ENCODE assay signal across 1 cellular context in the genomic region with DNA sequence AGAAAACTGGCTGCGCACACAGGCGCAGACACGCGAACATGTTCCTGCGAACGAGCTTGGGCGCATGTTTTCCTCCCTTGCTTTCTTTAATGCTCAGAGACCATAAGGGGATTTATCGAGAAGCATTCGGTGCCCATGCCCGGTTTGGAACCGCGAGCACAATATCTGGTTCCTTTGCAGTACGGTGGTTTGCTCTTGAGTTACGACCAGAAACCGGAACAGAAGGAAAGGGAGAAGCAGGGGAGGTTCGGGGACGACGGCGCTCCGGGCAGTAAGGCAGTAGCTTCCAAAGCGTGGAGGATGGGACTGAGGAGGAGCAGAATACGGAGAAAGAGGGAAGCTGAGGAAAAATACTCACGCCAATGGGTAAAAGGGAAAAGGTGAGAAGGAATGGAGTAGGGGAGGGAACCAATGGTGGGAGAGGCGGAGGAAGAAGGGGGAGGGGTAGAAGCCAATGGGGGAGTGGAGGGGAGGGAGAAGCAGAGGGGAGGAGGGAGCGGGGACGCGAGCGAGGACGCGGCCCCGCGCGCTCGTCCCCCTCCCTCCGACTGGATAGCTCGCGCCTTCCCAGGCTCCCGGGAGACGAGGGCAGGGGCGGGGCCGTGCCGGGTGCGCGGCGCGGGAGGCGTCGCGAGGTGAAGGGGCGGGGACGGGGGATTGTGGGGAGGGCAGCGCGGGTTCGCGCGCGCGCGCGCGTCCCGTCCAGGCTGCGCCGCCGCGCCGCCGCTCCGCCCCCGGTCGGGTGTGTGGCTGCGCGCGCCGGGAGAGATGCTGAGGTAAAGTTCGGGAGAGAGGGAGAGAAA.
TF ChIP-seq lines count a peak whose summit lies in the region.

No MANE protein-coding gene starts in this region.

TF ChIP-seq in HepG2, 621 proteins besides CTCF, POLR2A, EP300 and RAD21 (continued from another document and continues in another):
- TF ChIP-seq IRF2 (CRISPR knock-in tag; IDR thresholded peaks at IDR 0.05) (peak; percentile 3; the same call in 1 of the 2 replicates), ZNF577 (CRISPR knock-in tag; IDR thresholded peaks at IDR 0.05; ENCODE audit: borderline replicate concordance, low read depth) (0 out of 2 replicates have a peak, but pooled peaks have one; percentile 71), ZSCAN9 (CRISPR knock-in tag; IDR thresholded peaks at IDR 0.05; ENCODE audit: borderline replicate concordance) (no peak; the same call in none of the 2 replicates), ZNF549 (CRISPR knock-in tag; IDR thresholded peaks at IDR 0.05) (no peak), ZNF724P (CRISPR knock-in tag; IDR thresholded peaks at IDR 0.05; ENCODE audit: borderline replicate concordance) (no peak), ZNF564 (CRISPR knock-in tag; IDR thresholded peaks at IDR 0.05) (peak; percentile 81; the same call in 1 of the 2 replicates), ZNF572 (CRISPR knock-in tag; IDR thresholded peaks at IDR 0.05) (0 out of 2 replicates have a peak, but pooled peaks have one; percentile 79), RFXANK (CRISPR knock-in tag; IDR thresholded peaks at IDR 0.05) (no peak), ZBTB1 (CRISPR knock-in tag; IDR thresholded peaks at IDR 0.05; ENCODE audit: borderline replicate concordance) (no peak; the same call in 1 of the 2 replicates), SYNCRIP (IDR thresholded peaks at IDR 0.05; ENCODE audit: insufficient read depth, low read depth, low read length) (no peak), ZNF232 (CRISPR knock-in tag; IDR thresholded peaks at IDR 0.05; ENCODE audit: borderline replicate concordance) (no peak), SETDB1 (CRISPR knock-in tag; IDR thresholded peaks at IDR 0.05; ENCODE audit: borderline replicate concordance) (no peak), ZNF292 (CRISPR knock-in tag; IDR thresholded peaks at IDR 0.05; ENCODE audit: borderline replicate concordance, low read depth) (peak; percentile 95), AKAP8 (CRISPR knock-in tag; IDR thresholded peaks at IDR 0.05) (no peak), ZNF878 (CRISPR knock-in tag; IDR thresholded peaks at IDR 0.05) (no peak), RFXAP (CRISPR knock-in tag; IDR thresholded peaks at IDR 0.05; ENCODE audit: borderline replicate concordance) (no peak; the same call in none of the 2 replicates), SUZ12 (IDR thresholded peaks at IDR 0.05; ENCODE audit: low read depth, low read length) (no peak), FOXO1 (CRISPR knock-in tag; IDR thresholded peaks at IDR 0.05) (no peak; the same call in 1 of the 2 replicates), RXRA (CRISPR knock-in tag; IDR thresholded peaks at IDR 0.05) (peak; percentile 49), ZSCAN29 (CRISPR knock-in tag; conservative IDR thresholded peaks at IDR 0.05) (peak; percentile 90; the same call in 1 of the 2 replicates), ZNF547 (CRISPR knock-in tag; IDR thresholded peaks at IDR 0.05) (peak; percentile 95), KAT2B (IDR thresholded peaks at IDR 0.05; ENCODE audit: borderline replicate concordance, low read depth, low read length) (no peak), SMAD3 (CRISPR knock-in tag; IDR thresholded peaks at IDR 0.05) (0 out of 2 replicates have a peak, but pooled peaks have one; percentile 8), ISL2 (CRISPR knock-in tag; IDR thresholded peaks at IDR 0.05) (peak; percentile 24; the same call in 1 of the 2 replicates)
- TF ChIP-seq, protein P1, sequence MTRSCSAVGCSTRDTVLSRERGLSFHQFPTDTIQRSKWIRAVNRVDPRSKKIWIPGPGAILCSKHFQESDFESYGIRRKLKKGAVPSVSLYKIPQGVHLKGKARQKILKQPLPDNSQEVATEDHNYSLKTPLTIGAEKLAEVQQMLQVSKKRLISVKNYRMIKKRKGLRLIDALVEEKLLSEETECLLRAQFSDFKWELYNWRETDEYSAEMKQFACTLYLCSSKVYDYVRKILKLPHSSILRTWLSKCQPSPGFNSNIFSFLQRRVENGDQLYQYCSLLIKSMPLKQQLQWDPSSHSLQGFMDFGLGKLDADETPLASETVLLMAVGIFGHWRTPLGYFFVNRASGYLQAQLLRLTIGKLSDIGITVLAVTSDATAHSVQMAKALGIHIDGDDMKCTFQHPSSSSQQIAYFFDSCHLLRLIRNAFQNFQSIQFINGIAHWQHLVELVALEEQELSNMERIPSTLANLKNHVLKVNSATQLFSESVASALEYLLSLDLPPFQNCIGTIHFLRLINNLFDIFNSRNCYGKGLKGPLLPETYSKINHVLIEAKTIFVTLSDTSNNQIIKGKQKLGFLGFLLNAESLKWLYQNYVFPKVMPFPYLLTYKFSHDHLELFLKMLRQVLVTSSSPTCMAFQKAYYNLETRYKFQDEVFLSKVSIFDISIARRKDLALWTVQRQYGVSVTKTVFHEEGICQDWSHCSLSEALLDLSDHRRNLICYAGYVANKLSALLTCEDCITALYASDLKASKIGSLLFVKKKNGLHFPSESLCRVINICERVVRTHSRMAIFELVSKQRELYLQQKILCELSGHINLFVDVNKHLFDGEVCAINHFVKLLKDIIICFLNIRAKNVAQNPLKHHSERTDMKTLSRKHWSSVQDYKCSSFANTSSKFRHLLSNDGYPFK (CRISPR knock-in tag; IDR thresholded peaks at IDR 0.05; ENCODE audit: borderline replicate concordance) = peak; percentile 78
- TF ChIP-seq, protein P2, sequence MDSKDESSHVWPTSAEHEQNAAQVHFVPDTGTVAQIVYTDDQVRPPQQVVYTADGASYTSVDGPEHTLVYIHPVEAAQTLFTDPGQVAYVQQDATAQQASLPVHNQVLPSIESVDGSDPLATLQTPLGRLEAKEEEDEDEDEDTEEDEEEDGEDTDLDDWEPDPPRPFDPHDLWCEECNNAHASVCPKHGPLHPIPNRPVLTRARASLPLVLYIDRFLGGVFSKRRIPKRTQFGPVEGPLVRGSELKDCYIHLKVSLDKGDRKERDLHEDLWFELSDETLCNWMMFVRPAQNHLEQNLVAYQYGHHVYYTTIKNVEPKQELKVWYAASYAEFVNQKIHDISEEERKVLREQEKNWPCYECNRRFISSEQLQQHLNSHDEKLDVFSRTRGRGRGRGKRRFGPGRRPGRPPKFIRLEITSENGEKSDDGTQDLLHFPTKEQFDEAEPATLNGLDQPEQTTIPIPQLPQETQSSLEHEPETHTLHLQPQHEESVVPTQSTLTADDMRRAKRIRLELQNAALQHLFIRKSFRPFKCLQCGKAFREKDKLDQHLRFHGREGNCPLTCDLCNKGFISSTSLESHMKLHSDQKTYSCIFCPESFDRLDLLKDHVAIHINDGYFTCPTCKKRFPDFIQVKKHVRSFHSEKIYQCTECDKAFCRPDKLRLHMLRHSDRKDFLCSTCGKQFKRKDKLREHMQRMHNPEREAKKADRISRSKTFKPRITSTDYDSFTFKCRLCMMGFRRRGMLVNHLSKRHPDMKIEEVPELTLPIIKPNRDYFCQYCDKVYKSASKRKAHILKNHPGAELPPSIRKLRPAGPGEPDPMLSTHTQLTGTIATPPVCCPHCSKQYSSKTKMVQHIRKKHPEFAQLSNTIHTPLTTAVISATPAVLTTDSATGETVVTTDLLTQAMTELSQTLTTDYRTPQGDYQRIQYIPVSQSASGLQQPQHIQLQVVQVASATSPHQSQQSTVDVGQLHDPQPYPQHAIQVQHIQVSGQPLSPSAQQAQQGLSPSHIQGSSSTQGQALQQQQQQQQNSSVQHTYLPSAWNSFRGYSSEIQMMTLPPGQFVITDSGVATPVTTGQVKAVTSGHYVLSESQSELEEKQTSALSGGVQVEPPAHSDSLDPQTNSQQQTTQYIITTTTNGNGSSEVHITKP (CRISPR knock-in tag; IDR thresholded peaks at IDR 0.05; ENCODE audit: low read depth) = peak; percentile 88
- TF ChIP-seq, protein P3, sequence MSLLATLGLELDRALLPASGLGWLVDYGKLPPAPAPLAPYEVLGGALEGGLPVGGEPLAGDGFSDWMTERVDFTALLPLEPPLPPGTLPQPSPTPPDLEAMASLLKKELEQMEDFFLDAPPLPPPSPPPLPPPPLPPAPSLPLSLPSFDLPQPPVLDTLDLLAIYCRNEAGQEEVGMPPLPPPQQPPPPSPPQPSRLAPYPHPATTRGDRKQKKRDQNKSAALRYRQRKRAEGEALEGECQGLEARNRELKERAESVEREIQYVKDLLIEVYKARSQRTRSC (CRISPR knock-in tag; IDR thresholded peaks at IDR 0.05; ENCODE audit: low read depth) = peak; percentile 48; the same call in 1 of the 2 replicates
- TF ChIP-seq, protein P4, sequence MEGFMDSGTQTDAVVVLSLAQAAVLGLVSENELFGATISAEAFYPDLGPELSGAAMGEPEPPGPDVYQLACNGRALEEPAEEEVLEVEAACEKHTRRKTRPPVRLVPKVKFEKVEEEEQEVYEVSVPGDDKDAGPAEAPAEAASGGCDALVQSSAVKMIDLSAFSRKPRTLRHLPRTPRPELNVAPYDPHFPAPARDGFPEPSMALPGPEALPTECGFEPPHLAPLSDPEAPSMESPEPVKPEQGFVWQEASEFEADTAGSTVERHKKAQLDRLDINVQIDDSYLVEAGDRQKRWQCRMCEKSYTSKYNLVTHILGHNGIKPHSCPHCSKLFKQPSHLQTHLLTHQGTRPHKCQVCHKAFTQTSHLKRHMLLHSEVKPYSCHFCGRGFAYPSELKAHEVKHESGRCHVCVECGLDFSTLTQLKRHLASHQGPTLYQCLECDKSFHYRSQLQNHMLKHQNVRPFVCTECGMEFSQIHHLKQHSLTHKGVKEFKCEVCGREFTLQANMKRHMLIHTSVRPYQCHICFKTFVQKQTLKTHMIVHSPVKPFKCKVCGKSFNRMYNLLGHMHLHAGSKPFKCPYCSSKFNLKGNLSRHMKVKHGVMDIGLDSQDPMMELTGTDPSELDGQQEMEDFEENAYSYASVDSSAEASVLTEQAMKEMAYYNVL (CRISPR knock-in tag; IDR thresholded peaks at IDR 0.05; ENCODE audit: borderline replicate concordance) = 0 out of 2 replicates have a peak, but pooled peaks have one; percentile 72
- TF ChIP-seq, protein P5, sequence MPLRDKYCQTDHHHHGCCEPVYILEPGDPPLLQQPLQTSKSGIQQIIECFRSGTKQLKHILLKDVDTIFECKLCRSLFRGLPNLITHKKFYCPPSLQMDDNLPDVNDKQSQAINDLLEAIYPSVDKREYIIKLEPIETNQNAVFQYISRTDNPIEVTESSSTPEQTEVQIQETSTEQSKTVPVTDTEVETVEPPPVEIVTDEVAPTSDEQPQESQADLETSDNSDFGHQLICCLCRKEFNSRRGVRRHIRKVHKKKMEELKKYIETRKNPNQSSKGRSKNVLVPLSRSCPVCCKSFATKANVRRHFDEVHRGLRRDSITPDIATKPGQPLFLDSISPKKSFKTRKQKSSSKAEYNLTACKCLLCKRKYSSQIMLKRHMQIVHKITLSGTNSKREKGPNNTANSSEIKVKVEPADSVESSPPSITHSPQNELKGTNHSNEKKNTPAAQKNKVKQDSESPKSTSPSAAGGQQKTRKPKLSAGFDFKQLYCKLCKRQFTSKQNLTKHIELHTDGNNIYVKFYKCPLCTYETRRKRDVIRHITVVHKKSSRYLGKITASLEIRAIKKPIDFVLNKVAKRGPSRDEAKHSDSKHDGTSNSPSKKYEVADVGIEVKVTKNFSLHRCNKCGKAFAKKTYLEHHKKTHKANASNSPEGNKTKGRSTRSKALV (CRISPR knock-in tag; IDR thresholded peaks at IDR 0.05) = peak; percentile 98
- TF ChIP-seq, protein P6, sequence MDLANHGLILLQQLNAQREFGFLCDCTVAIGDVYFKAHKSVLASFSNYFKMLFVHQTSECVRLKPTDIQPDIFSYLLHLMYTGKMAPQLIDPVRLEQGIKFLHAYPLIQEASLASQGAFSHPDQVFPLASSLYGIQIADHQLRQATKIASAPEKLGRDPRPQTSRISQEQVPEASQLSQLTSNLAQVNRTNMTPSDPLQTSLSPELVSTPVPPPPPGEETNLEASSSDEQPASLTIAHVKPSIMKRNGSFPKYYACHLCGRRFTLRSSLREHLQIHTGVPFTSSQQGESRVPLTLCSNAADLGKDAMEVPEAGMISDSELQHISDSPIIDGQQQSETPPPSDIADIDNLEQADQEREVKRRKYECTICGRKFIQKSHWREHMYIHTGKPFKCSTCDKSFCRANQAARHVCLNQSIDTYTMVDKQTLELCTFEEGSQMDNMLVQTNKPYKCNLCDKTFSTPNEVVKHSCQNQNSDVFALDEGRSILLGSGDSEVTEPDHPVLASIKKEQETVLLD (CRISPR knock-in tag; IDR thresholded peaks at IDR 0.05; ENCODE audit: low read depth) = peak; percentile 72; the same call in 1 of the 2 replicates
- TF ChIP-seq, protein P7, sequence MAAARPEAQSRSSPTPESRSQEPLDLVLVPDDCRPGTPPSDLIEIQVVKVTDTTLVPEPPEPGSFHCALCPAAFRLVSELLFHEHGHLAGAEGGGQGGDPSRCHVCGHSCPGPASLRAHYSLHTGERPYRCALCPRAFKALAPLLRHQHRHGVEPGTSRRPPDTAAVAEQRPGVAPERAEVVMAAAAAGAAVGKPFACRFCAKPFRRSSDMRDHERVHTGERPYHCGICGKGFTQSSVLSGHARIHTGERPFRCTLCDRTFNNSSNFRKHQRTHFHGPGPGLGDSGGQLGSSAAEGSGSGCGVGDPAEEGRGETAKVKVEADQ (CRISPR knock-in tag; IDR thresholded peaks at IDR 0.05; ENCODE audit: borderline replicate concordance) = peak; percentile 40; the same call in 1 of the 2 replicates
- TF ChIP-seq, protein P8, sequence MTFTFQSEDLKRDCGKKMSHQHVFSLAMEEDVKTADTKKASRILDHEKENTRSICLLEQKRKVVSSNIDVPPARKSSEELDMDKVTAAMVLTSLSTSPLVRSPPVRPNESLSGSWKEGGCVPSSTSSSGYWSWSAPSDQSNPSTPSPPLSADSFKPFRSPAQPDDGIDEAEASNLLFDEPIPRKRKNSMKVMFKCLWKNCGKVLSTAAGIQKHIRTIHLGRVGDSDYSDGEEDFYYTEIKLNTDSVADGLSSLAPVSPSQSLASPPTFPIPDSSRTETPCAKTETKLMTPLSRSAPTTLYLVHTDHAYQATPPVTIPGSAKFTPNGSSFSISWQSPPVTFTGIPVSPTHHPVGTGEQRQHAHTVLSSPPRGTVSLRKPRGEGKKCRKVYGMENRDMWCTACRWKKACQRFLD (CRISPR knock-in tag; IDR thresholded peaks at IDR 0.05; ENCODE audit: borderline replicate concordance) = 0 out of 2 replicates have a peak, but pooled peaks have one; percentile 90
- TF ChIP-seq, protein P9, sequence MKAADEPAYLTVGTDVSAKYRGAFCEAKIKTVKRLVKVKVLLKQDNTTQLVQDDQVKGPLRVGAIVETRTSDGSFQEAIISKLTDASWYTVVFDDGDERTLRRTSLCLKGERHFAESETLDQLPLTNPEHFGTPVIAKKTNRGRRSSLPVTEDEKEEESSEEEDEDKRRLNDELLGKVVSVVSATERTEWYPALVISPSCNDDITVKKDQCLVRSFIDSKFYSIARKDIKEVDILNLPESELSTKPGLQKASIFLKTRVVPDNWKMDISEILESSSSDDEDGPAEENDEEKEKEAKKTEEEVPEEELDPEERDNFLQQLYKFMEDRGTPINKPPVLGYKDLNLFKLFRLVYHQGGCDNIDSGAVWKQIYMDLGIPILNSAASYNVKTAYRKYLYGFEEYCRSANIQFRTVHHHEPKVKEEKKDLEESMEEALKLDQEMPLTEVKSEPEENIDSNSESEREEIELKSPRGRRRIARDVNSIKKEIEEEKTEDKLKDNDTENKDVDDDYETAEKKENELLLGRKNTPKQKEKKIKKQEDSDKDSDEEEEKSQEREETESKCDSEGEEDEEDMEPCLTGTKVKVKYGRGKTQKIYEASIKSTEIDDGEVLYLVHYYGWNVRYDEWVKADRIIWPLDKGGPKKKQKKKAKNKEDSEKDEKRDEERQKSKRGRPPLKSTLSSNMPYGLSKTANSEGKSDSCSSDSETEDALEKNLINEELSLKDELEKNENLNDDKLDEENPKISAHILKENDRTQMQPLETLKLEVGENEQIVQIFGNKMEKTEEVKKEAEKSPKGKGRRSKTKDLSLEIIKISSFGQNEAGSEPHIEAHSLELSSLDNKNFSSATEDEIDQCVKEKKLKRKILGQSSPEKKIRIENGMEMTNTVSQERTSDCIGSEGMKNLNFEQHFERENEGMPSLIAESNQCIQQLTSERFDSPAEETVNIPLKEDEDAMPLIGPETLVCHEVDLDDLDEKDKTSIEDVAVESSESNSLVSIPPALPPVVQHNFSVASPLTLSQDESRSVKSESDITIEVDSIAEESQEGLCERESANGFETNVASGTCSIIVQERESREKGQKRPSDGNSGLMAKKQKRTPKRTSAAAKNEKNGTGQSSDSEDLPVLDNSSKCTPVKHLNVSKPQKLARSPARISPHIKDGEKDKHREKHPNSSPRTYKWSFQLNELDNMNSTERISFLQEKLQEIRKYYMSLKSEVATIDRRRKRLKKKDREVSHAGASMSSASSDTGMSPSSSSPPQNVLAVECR (CRISPR knock-in tag; IDR thresholded peaks at IDR 0.05; ENCODE audit: borderline replicate concordance) = peak; percentile 82; the same call in 1 of the 2 replicates
